In the genomic region with DNA sequence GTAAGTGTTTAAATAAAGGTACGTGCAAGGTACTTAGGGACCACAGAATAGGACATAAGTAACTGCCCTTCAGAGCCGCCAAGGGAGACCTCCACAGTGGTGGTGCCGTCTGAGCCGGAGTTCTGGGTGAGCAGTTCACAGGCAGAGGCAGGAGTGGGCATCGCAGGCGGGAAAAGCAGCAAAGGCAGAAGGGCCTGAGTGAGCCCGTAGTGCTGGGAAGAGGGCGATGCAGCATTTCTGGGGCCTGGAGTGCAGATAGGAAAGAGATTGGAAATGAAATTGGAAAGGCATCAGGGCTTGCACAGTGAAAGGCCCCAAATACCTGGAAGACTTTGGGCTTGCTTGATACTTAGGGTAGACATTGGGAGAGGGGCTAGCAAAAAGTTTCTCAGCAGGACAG, we compare ENCODE assay signal across 23 cellular contexts. TPM values are rescaled to one million over a fixed set of nuclear protein-coding genes. Genes with fewer than 3 reads are reported as not detected.
DNase-seq lines count a peak whose midpoint lies in the region; ATAC-seq, FAIRE-seq and TF ChIP-seq lines count a peak whose summit lies in the region.
"Had no signal": no experiment of that assay in that cellular context is flagged by ENCODE, and none has a peak within 500 bp of the region (broad histone marks: within the 10 kb centered on the region; RNA-seq: fewer than 3 reads in every experiment).

No MANE protein-coding gene starts in this region.

- no peaks in the 10 kb centered on the region for H3K27me3 ChIP-seq in CD4-positive, CD25-positive, alpha-beta regulatory T cell (ENCODE audit: control insufficient read depth, insufficient read depth, low read length)
- no peaks in the 10 kb centered on the region for H3K27me3 ChIP-seq in CD4-positive, alpha-beta memory T cell (ENCODE audit: insufficient read depth, low read length)
- H3K27me3 ChIP-seq: BLaER1, neural progenitor cell, tibial artery had no signal

- peak overlapping the region; percentile 55 for H3K27ac ChIP-seq in CD4-positive, CD25-positive, alpha-beta regulatory T cell (ENCODE audit: insufficient read depth, low read length, poor library complexity, severe bottlenecking)
- H3K27ac ChIP-seq in CD4-positive, alpha-beta memory T cell (ENCODE audit: low read depth, low read length): peak overlapping the region; percentile 43
- H3K27ac ChIP-seq: BLaER1, neural progenitor cell, psoas muscle, tibial artery had no signal

- POLR2A ChIA-PET in CD4-positive, alpha-beta memory T cell (lab: Charles Lee; ENCODE audit: partially characterized antibody): interaction anchor here (24.8 to 34.5 kb wide), 2 partner anchors 15 to 32 kb away, joined by 410 to 941 read pairs; a partner anchor contains a TSS

- peak overlapping the region; percentile 50 to 87 (median 64) for H3K4me3 Mint-ChIP-seq in CD4-positive, CD25-positive, alpha-beta regulatory T cell
- peak overlapping the region in 7 of 8 donors; percentile 47 to 88 (median 77) for H3K4me3 Mint-ChIP-seq in CD4-positive, alpha-beta memory T cell
- peak overlapping the region; percentile 27 to 64 for H3K4me3 Mint-ChIP-seq in activated T-cell treated with anti-CD3 and anti-CD28 coated beads, Interleukin-2, amount 50 U/mL, for 72 hours
- peak overlapping the region in 1 of 5 donors; percentile 10 for H3K4me3 Mint-ChIP-seq in immature natural killer cell
- H3K4me3 Mint-ChIP-seq: HFFc6, neural progenitor cell, WTC11 had no signal

- H3K4me1 ChIP-seq in CD4-positive, CD25-positive, alpha-beta regulatory T cell (ENCODE audit: control insufficient read depth, insufficient read depth, low read length, poor library complexity, severe bottlenecking): peaks cover 97% of the 10 kb centered on the region
- H3K4me1 ChIP-seq in CD4-positive, alpha-beta memory T cell (ENCODE audit: insufficient read depth, low read length): peaks cover 100% of the 10 kb centered on the region
- H3K4me1 ChIP-seq: neural progenitor cell, psoas muscle had no signal

- H3K27me3 Mint-ChIP-seq in CD4-positive, CD25-positive, alpha-beta regulatory T cell: no peaks in the 10 kb centered on the region
- no peaks in the 10 kb centered on the region for H3K27me3 Mint-ChIP-seq in CD4-positive, alpha-beta memory T cell
- no peaks in the 10 kb centered on the region for H3K27me3 Mint-ChIP-seq in activated T-cell treated with anti-CD3 and anti-CD28 coated beads, Interleukin-2, amount 50 U/mL, for 72 hours (ENCODE audit: low read depth)
- H3K27me3 Mint-ChIP-seq in immature natural killer cell (ENCODE audit: low read depth in 3 of 3): peaks cover 0 to 2% (median 2%) of the 10 kb centered on the region in 3 donors

- no peak for ATAC-seq in CD4-positive, CD25-positive, alpha-beta regulatory T cell (ENCODE audit: low read depth in 2 of 2)
- no peak for ATAC-seq in activated T-cell treated with anti-CD3 and anti-CD28 coated beads, Interleukin-2, amount 50 U/mL, for 72 hours (replicated peaks in 1 of 2)
- no peak for ATAC-seq in GM18502 (IDR thresholded peaks at IDR 0.05; ENCODE audit: poor library complexity, unreplicated experiment)
- no peak for ATAC-seq in HG03159 (IDR thresholded peaks at IDR 0.05; ENCODE audit: unreplicated experiment)
- no peak for ATAC-seq in left ventricle myocardium superior
- ATAC-seq: psoas muscle, WTC11 had no signal

- CTCF ChIA-PET in CD4-positive, alpha-beta memory T cell (lab: Charles Lee; ENCODE audit: partially characterized antibody): interaction anchor here (3.2 to 49.4 kb wide), 2 partner anchors 10 to 21 kb away, joined by 23 to 1350 read pairs; a partner anchor contains a TSS

- peak overlapping the region; percentile 88 to 93 (median 92) for H3K27ac Mint-ChIP-seq in CD4-positive, CD25-positive, alpha-beta regulatory T cell
- H3K27ac Mint-ChIP-seq in CD4-positive, alpha-beta memory T cell: peak overlapping the region; percentile 94 to 96 (median 95)
- H3K27ac Mint-ChIP-seq in activated T-cell treated with anti-CD3 and anti-CD28 coated beads, Interleukin-2, amount 50 U/mL, for 72 hours: peak overlapping the region; percentile 89
- peak overlapping the region; percentile 63 to 89 (median 84) for H3K27ac Mint-ChIP-seq in immature natural killer cell
- H3K27ac Mint-ChIP-seq: HFFc6, neural progenitor cell, WTC11 had no signal

- TF ChIP-seq CTCF in D721Med (IDR thresholded peaks at IDR 0.05; ENCODE audit: insufficient read depth, missing control alignments): no peak

- H3K36me3 ChIP-seq in CD4-positive, CD25-positive, alpha-beta regulatory T cell (ENCODE audit: control insufficient read depth, insufficient read depth, low read length): peaks cover 86% of the 10 kb centered on the region
- H3K36me3 ChIP-seq in CD4-positive, alpha-beta memory T cell (ENCODE audit: insufficient read depth, low read length): peaks cover 78% of the 10 kb centered on the region
- H3K36me3 ChIP-seq: neural progenitor cell had no signal

- H3K4me3 ChIP-seq in CD4-positive, CD25-positive, alpha-beta regulatory T cell (ENCODE audit: low read depth, low read length): peak overlapping the region; percentile 28
- no peak overlapping the region for H3K4me3 ChIP-seq in CD4-positive, alpha-beta memory T cell (ENCODE audit: low read length in 2 of 2)
- H3K4me3 ChIP-seq: BLaER1, neural progenitor cell, psoas muscle, tibial artery had no signal

- H3K9me3 ChIP-seq in CD4-positive, CD25-positive, alpha-beta regulatory T cell (ENCODE audit: control insufficient read depth in 2 of 2, low read length in 2 of 2): no peaks in the 10 kb centered on the region
- H3K9me3 ChIP-seq in CD4-positive, alpha-beta memory T cell (ENCODE audit: control insufficient read depth in 1 of 2, low read length in 2 of 2): no peaks in the 10 kb centered on the region
- H3K9me3 ChIP-seq: BLaER1, psoas muscle, tibial artery had no signal

- peaks cover 67% of the 10 kb centered on the region for H3K36me3 Mint-ChIP-seq in CD4-positive, CD25-positive, alpha-beta regulatory T cell
- H3K36me3 Mint-ChIP-seq in CD4-positive, alpha-beta memory T cell: peaks cover 74 to 93% of the 10 kb centered on the region in 2 donors
- H3K36me3 Mint-ChIP-seq in activated T-cell treated with anti-CD3 and anti-CD28 coated beads, Interleukin-2, amount 50 U/mL, for 72 hours (ENCODE audit: insufficient read depth in 2 of 2): peaks cover 19 to 36% of the 10 kb centered on the region in 2 donors
- H3K36me3 Mint-ChIP-seq in immature natural killer cell: peaks cover 6 to 68% (median 56%) of the 10 kb centered on the region in 3 donors
- H3K36me3 Mint-ChIP-seq: WTC11 had no signal

- DNase-seq in CD4-positive, CD25-positive, alpha-beta regulatory T cell: no peak
- DNase-seq in CD4-positive, alpha-beta memory T cell: no peak
- DNase-seq in activated T-cell treated with anti-CD3 and anti-CD28 coated beads, Interleukin-2, amount 50 U/mL, for 72 hours: no peak
- DNase-seq in immature natural killer cell (no peak), D721Med (ENCODE audit: insufficient read length, low spot score) (no peak), left ventricle myocardium superior (no peak)
- DNase-seq: aorta, cerebellar nuclear complex, DMS153, HFFc6, Kasumi-1, mesendoderm, NCI-H1092 treated with DMSO at 0.1 percent for 48 hours, NCI-H2081 treated with DMSO at 0.1 percent for 48 hours, NCI-H510A, psoas muscle had no signal

- peaks cover 49 to 97% (median 81%) of the 10 kb centered on the region in 4 donors for H3K4me1 Mint-ChIP-seq in CD4-positive, CD25-positive, alpha-beta regulatory T cell
- H3K4me1 Mint-ChIP-seq in CD4-positive, alpha-beta memory T cell: peaks cover 78 to 100% (median 88%) of the 10 kb centered on the region in 4 donors
- H3K4me1 Mint-ChIP-seq in activated T-cell treated with anti-CD3 and anti-CD28 coated beads, Interleukin-2, amount 50 U/mL, for 72 hours (ENCODE audit: low read depth): peaks cover 100% of the 10 kb centered on the region
- H3K4me1 Mint-ChIP-seq in immature natural killer cell: peaks cover 90 to 98% of the 10 kb centered on the region in 2 donors
- H3K4me1 Mint-ChIP-seq: neural progenitor cell had no signal

- FAIRE-seq in D721Med (lab: Jason Lieb, UNC): no peak
- FAIRE-seq: keratinocyte had no signal

- intact Hi-C loops in CD4-positive, alpha-beta memory T cell (cut with micrococcal nuclease): no loop called here
- intact Hi-C loops in left ventricle myocardium superior (cut with micrococcal nuclease): no loop called here

- H3K9me3 Mint-ChIP-seq in CD4-positive, CD25-positive, alpha-beta regulatory T cell: no peaks in the 10 kb centered on the region
- H3K9me3 Mint-ChIP-seq in CD4-positive, alpha-beta memory T cell: no peaks in the 10 kb centered on the region
- H3K9me3 Mint-ChIP-seq in activated T-cell treated with anti-CD3 and anti-CD28 coated beads, Interleukin-2, amount 50 U/mL, for 72 hours: no peaks in the 10 kb centered on the region
- no peaks in the 10 kb centered on the region for H3K9me3 Mint-ChIP-seq in immature natural killer cell
- H3K9me3 Mint-ChIP-seq: HFFc6, neural progenitor cell, WTC11 had no signal

RNA-seq across cellular contexts. Expression of a gene that starts 32.9 kb away (rescaled TPM):
- 1,219 TPM for total RNA-seq in CD4-positive, CD25-positive, alpha-beta regulatory T cell
- 100 to 1,000 TPM; 118 to 141 (median 136) TPM for polyA plus RNA-seq in CD4-positive, CD25-positive, alpha-beta regulatory T cell
- total RNA-seq in CD4-positive, alpha-beta memory T cell: 1,000 to 10,000 TPM; 1,287 to 1,352 TPM
- 100 to 1,000 TPM in 1 of 2 donors, 10 to 100 TPM in 1; 81.8 to 147 TPM for polyA plus RNA-seq in CD4-positive, alpha-beta memory T cell
- 100 to 1,000 TPM; 279 to 343 TPM for total RNA-seq in activated T-cell treated with anti-CD3 and anti-CD28 coated beads, Interleukin-2, amount 50 U/mL, for 72 hours
- polyA plus RNA-seq in immature natural killer cell: 100 to 1,000 TPM in 1 of 3 donors, 10 to 100 TPM in 2; 56.8 to 135 (median 76.3) TPM
- total RNA-seq in left ventricle myocardium superior: 54.4 TPM
